Comparison of ENCODE assay signal across 27 cellular contexts in genomic region chr12:9692909-9693308, GRCh38. TPM values are rescaled to one million over a fixed set of nuclear protein-coding genes. Genes with fewer than 3 reads are reported as not detected.
DNase-seq lines count a peak whose midpoint lies in the region; ATAC-seq and TF ChIP-seq lines count a peak whose summit lies in the region.
"Had no signal": no experiment of that assay in that cellular context is flagged by ENCODE, and none has a peak within 500 bp of the region (broad histone marks: within the 10 kb centered on the region; RNA-seq: fewer than 3 reads in every experiment).

No MANE protein-coding gene starts in this region.

- peaks cover 49% of the 10 kb centered on the region for H3K9me3 ChIP-seq in CD4-positive, alpha-beta T cell (ENCODE audit: control insufficient read depth, low read length)
- H3K9me3 ChIP-seq: Peyer's patch, thyroid gland, vagina had no signal

- H3K4me1 Mint-ChIP-seq in T-helper 2 cell treated with Interferon-gamma antibody and Interleukin-4, amounts not matched to agents 5 μg/mL and 100 μg/mL, for 36 hours (ENCODE audit: low read depth): peaks cover 31% of the 10 kb centered on the region
- H3K4me1 Mint-ChIP-seq in CD4-positive, alpha-beta T cell (ENCODE audit: low read depth): peaks cover 43% of the 10 kb centered on the region
- H3K4me1 Mint-ChIP-seq in activated naive CD8-positive, alpha-beta T cell treated with anti-CD3 and anti-CD28 coated beads for 36 hours: peaks cover 44% of the 10 kb centered on the region
- H3K4me1 Mint-ChIP-seq: nephron progenitor cell had no signal

- H3K27ac Mint-ChIP-seq in T-helper 2 cell treated with Interferon-gamma antibody and Interleukin-4, amounts not matched to agents 5 μg/mL and 100 μg/mL, for 36 hours: peak overlapping the region; percentile 41
- peak overlapping the region; percentile 59 for H3K27ac Mint-ChIP-seq in CD4-positive, alpha-beta T cell
- H3K27ac Mint-ChIP-seq in activated naive CD8-positive, alpha-beta T cell treated with anti-CD3 and anti-CD28 coated beads for 36 hours: peak overlapping the region; percentile 67
- H3K27ac Mint-ChIP-seq: activated T-helper 17 cell treated with anti-CD3 and anti-CD28 coated beads, Interleukin-2, amount 50 U/mL, for 72 hours; nephron progenitor cell had no signal

- POLR2A ChIA-PET in CD4-positive, alpha-beta T cell (lab: Charles Lee): interaction anchor here (0.8 to 1.9 kb wide), 4 partner anchors 9 to 45 kb away, joined by 3 to 5 read pairs (median 4); no protein-coding TSS in a partner anchor

- H3K9me3 Mint-ChIP-seq in T-helper 2 cell treated with Interferon-gamma antibody and Interleukin-4, amounts not matched to agents 5 μg/mL and 100 μg/mL, for 36 hours: peaks cover 58% of the 10 kb centered on the region
- H3K9me3 Mint-ChIP-seq in CD4-positive, alpha-beta T cell: peaks cover 22% of the 10 kb centered on the region
- peaks cover 49% of the 10 kb centered on the region for H3K9me3 Mint-ChIP-seq in activated naive CD8-positive, alpha-beta T cell treated with anti-CD3 and anti-CD28 coated beads for 36 hours

- DNase-seq in T-helper 2 cell treated with Interferon-gamma antibody and Interleukin-4, amounts not matched to agents 5 μg/mL and 100 μg/mL, for 36 hours (ENCODE audit: low spot score): no peak
- no peak for DNase-seq in T-helper 2 cell
- no peak for DNase-seq in CD4-positive, alpha-beta T cell
- DNase-seq in activated naive CD8-positive, alpha-beta T cell treated with anti-CD3 and anti-CD28 coated beads for 36 hours: no peak
- DNase-seq in iris pigment epithelial cell (ENCODE audit: low read depth): peak; percentile 11
- DNase-seq in activated CD8-positive, alpha-beta memory T cell treated with anti-CD3 and anti-CD28 coated beads, Interleukin-2, amount 50 U/mL, for 48 hours: no peak
- no peak for DNase-seq in NCI-H82 (lab: John Stamatoyannopoulos, UW)
- DNase-seq: glutamatergic neuron, kidney, NCI-H2029, NCI-H526 treated with DMSO at 0.1 percent for 48 hours, nephron progenitor cell, Peyer's patch, retina, SHP77 treated with DMSO at 0.1 percent for 48 hours, stomach, thyroid gland had no signal

- no peaks in the 10 kb centered on the region for H3K27me3 ChIP-seq in CD4-positive, alpha-beta T cell (ENCODE audit: control insufficient read depth, insufficient read depth, low read length)
- H3K27me3 ChIP-seq: Peyer's patch, stomach, thyroid gland, vagina had no signal

- intact Hi-C loops in CD4-positive, alpha-beta T cell (cut with DNase I, micrococcal nuclease): no loop called here

- no peak overlapping the region for H3K27ac ChIP-seq in CD4-positive, alpha-beta T cell (ENCODE audit: low read depth, low read length)
- H3K27ac ChIP-seq: Peyer's patch, skin epidermis, stomach, thyroid gland, vagina had no signal

- no peak overlapping the region for H3K4me3 Mint-ChIP-seq in T-helper 2 cell treated with Interferon-gamma antibody and Interleukin-4, amounts not matched to agents 5 μg/mL and 100 μg/mL, for 36 hours
- no peak overlapping the region for H3K4me3 Mint-ChIP-seq in CD4-positive, alpha-beta T cell
- no peak overlapping the region for H3K4me3 Mint-ChIP-seq in activated naive CD8-positive, alpha-beta T cell treated with anti-CD3 and anti-CD28 coated beads for 36 hours
- H3K4me3 Mint-ChIP-seq: activated T-helper 17 cell treated with anti-CD3 and anti-CD28 coated beads, Interleukin-2, amount 50 U/mL, for 72 hours; nephron progenitor cell had no signal

- H3K36me3 Mint-ChIP-seq in T-helper 2 cell treated with Interferon-gamma antibody and Interleukin-4, amounts not matched to agents 5 μg/mL and 100 μg/mL, for 36 hours (ENCODE audit: low read depth): peaks cover 94% of the 10 kb centered on the region
- H3K36me3 Mint-ChIP-seq in CD4-positive, alpha-beta T cell (ENCODE audit: low read depth): peaks cover 100% of the 10 kb centered on the region
- H3K36me3 Mint-ChIP-seq in activated naive CD8-positive, alpha-beta T cell treated with anti-CD3 and anti-CD28 coated beads for 36 hours: peaks cover 93% of the 10 kb centered on the region

- ATAC-seq in CD4-positive, alpha-beta T cell (ENCODE audit: poor library complexity): no peak
- no peak for ATAC-seq in GM19035 (IDR thresholded peaks at IDR 0.05; ENCODE audit: unreplicated experiment)
- ATAC-seq: activated T-helper 17 cell treated with anti-CD3 and anti-CD28 coated beads, Interleukin-2, amount 50 U/mL, for 72 hours had no signal

- CTCF ChIA-PET in CD4-positive, alpha-beta T cell (lab: Charles Lee): interaction anchor here (1.7 kb wide), 1 partner anchor 15 kb away, joined by 4 read pairs; no protein-coding TSS in a partner anchor

- no peak for TF ChIP-seq CTCF in CD4-positive, alpha-beta T cell (IDR thresholded peaks at IDR 0.05)

- H3K27me3 Mint-ChIP-seq in T-helper 2 cell treated with Interferon-gamma antibody and Interleukin-4, amounts not matched to agents 5 μg/mL and 100 μg/mL, for 36 hours (ENCODE audit: low read depth): no peaks in the 10 kb centered on the region
- H3K27me3 Mint-ChIP-seq in CD4-positive, alpha-beta T cell: no peaks in the 10 kb centered on the region
- H3K27me3 Mint-ChIP-seq in activated naive CD8-positive, alpha-beta T cell treated with anti-CD3 and anti-CD28 coated beads for 36 hours: no peaks in the 10 kb centered on the region
- H3K27me3 Mint-ChIP-seq: activated T-helper 17 cell treated with anti-CD3 and anti-CD28 coated beads, Interleukin-2, amount 50 U/mL, for 72 hours had no signal

RNA-seq across cellular contexts. Expression of gene CLEC2D, which starts 23.4 kb away (rescaled TPM):
- 100 to 1,000 TPM; 121 to 122 TPM for total RNA-seq in CD4-positive, alpha-beta T cell
- 100 to 1,000 TPM; 270 to 290 TPM for total RNA-seq in activated naive CD8-positive, alpha-beta T cell treated with anti-CD3 and anti-CD28 coated beads for 36 hours

RNA-seq across cellular contexts. Expression of gene CLECL1, which starts 40.0 kb away (rescaled TPM):
- 1 to 10 TPM in 1 of 2 experiments, under 1 TPM in 1; 0.44 to 1.7 TPM for total RNA-seq in CD4-positive, alpha-beta T cell
- 1 to 10 TPM; 6.4 to 7.0 TPM for total RNA-seq in activated naive CD8-positive, alpha-beta T cell treated with anti-CD3 and anti-CD28 coated beads for 36 hours
- total RNA-seq: A172, cerebellum, endothelial cell of umbilical vein, HT1080, lower leg skin, osteocyte, thyroid gland, vagina had no signal
